In genomic region chr7:23184291-23184690, GRCh38 we compare ENCODE assay signal across 12 cellular contexts. TPM values are rescaled to one million over a fixed set of nuclear protein-coding genes. Genes with fewer than 3 reads are reported as not detected.
DNase-seq lines count a peak whose midpoint lies in the region; ATAC-seq and TF ChIP-seq lines count a peak whose summit lies in the region.
"Had no signal": no experiment of that assay in that cellular context is flagged by ENCODE, and none has a peak within 500 bp of the region (broad histone marks: within the 10 kb centered on the region; RNA-seq: fewer than 3 reads in every experiment).

No MANE protein-coding gene starts in this region.

- H3K27ac ChIP-seq in prostate gland = no peak overlapping the region
- H3K27ac ChIP-seq: brain microvascular endothelial cell had no signal

- no peak for DNase-seq in activated T-cell treated with anti-CD3 and anti-CD28 coated beads, Interleukin-2, amount 50 U/mL, for 72 hours
- no peak for DNase-seq in activated T-cell treated with anti-CD3 and anti-CD28 coated beads, Interleukin-2, amount 50 U/mL, for 1 hour
- DNase-seq in NB4 (ENCODE audit: low read depth) (no peak), progenitor cell of endocrine pancreas (ENCODE audit: low spot score, unreplicated experiment) (no peak), prostate gland (ENCODE audit: low spot score) (no peak), KBM-7 (no peak)
- DNase-seq in effector CD4-positive, alpha-beta T cell = no peak
- DNase-seq: stimulated activated naive B cell treated with anti-CD40 and anti-IgM and Interleukin-4, amounts not matched to agents 10 μg/mL and 1 μg/mL and 100 μg/mL, for 72 hours; T-helper 9 cell had no signal

- H3K36me3 ChIP-seq in prostate gland = no peaks in the 10 kb centered on the region

- intact Hi-C loops in prostate gland (cut with DNase I) = loop anchor here (5.0 kb wide), 1 partner anchor 348 kb away; the partner anchor contains the start of gene TRA2A

- H3K36me3 Mint-ChIP-seq in activated T-cell treated with anti-CD3 and anti-CD28 coated beads, Interleukin-2, amount 50 U/mL, for 72 hours (ENCODE audit: insufficient read depth in 2 of 2) = peaks cover 5 to 16% of the 10 kb centered on the region in 2 donors
- H3K36me3 Mint-ChIP-seq in brain = peaks cover 38% of the 10 kb centered on the region
- H3K36me3 Mint-ChIP-seq in progenitor cell of endocrine pancreas (ENCODE audit: insufficient read depth) = peaks cover 8% of the 10 kb centered on the region

- no peaks in the 10 kb centered on the region for H3K4me1 ChIP-seq in prostate gland (replicated peaks)

- ATAC-seq in activated T-cell treated with anti-CD3 and anti-CD28 coated beads, Interleukin-2, amount 50 U/mL, for 72 hours (replicated peaks in 1 of 2) = no peak
- ATAC-seq: stimulated activated naive B cell treated with anti-CD40 and anti-IgM and Interleukin-4, amounts not matched to agents 10 μg/mL and 1 μg/mL and 100 μg/mL, for 72 hours had no signal

- WGBS in prostate gland = 86% methylated on average over 1 of the region's 1 CpG

- no peaks in the 10 kb centered on the region for H3K9me3 Mint-ChIP-seq in activated T-cell treated with anti-CD3 and anti-CD28 coated beads, Interleukin-2, amount 50 U/mL, for 72 hours
- H3K9me3 Mint-ChIP-seq in brain = peaks cover 0 to 3% (median 0%) of the 10 kb centered on the region in 5 experiments
- no peaks in the 10 kb centered on the region for H3K9me3 Mint-ChIP-seq in progenitor cell of endocrine pancreas (ENCODE audit: low read depth)
- H3K9me3 Mint-ChIP-seq: stimulated activated naive B cell treated with anti-CD40 and anti-IgM and Interleukin-4, amounts not matched to agents 10 μg/mL and 1 μg/mL and 100 μg/mL, for 72 hours had no signal

- peaks cover 36% of the 10 kb centered on the region for H3K4me1 Mint-ChIP-seq in activated T-cell treated with anti-CD3 and anti-CD28 coated beads, Interleukin-2, amount 50 U/mL, for 72 hours (ENCODE audit: low read depth)
- H3K4me1 Mint-ChIP-seq in brain (peaks cover 56% of the 10 kb centered on the region), progenitor cell of endocrine pancreas (ENCODE audit: low read depth) (peaks cover 12% of the 10 kb centered on the region)

- H3K27me3 Mint-ChIP-seq in activated T-cell treated with anti-CD3 and anti-CD28 coated beads, Interleukin-2, amount 50 U/mL, for 72 hours (ENCODE audit: low read depth) = no peaks in the 10 kb centered on the region
- peaks cover 11% of the 10 kb centered on the region for H3K27me3 Mint-ChIP-seq in brain
- no peaks in the 10 kb centered on the region for H3K27me3 Mint-ChIP-seq in progenitor cell of endocrine pancreas
- H3K27me3 Mint-ChIP-seq: stimulated activated naive B cell treated with anti-CD40 and anti-IgM and Interleukin-4, amounts not matched to agents 10 μg/mL and 1 μg/mL and 100 μg/mL, for 72 hours had no signal

- no peaks in the 10 kb centered on the region for H3K9me3 ChIP-seq in prostate gland

- H3K27me3 ChIP-seq in prostate gland (replicated peaks; ENCODE audit: insufficient read depth) = no peaks in the 10 kb centered on the region
- H3K27me3 ChIP-seq: brain microvascular endothelial cell had no signal

- in situ Hi-C loops in KBM-7 (cut with MboI; ENCODE audit: low pct_unique_long_range_greater_than_20kb, low sequenced_read_pairs) = no loop called here

- TF ChIP-seq CTCF in NB4 (IDR thresholded peaks at IDR 0.05; ENCODE audit: low read depth, low read length) = no peak
- TF ChIP-seq CTCF in brain (conservative IDR thresholded peaks at IDR 0.05) = no peak
- TF ChIP-seq CTCF in progenitor cell of endocrine pancreas (IDR thresholded peaks at IDR 0.05; ENCODE audit: unreplicated experiment) = no peak
- TF ChIP-seq CTCF in prostate gland (IDR thresholded peaks at IDR 0.05) = no peak

- TF ChIP-seq POLR2A in NB4 (IDR thresholded peaks at IDR 0.05; ENCODE audit: extremely low read depth, insufficient read length) (no peak), prostate gland (IDR thresholded peaks at IDR 0.05) (no peak)

- peak overlapping the region; percentile 94 for H3K4me3 ChIP-seq in NB4 (ENCODE audit: low read depth, low read length)
- no peak overlapping the region for H3K4me3 ChIP-seq in prostate gland
- H3K4me3 ChIP-seq: lung had no signal

- H3K27ac Mint-ChIP-seq in activated T-cell treated with anti-CD3 and anti-CD28 coated beads, Interleukin-2, amount 50 U/mL, for 72 hours = no peak overlapping the region
- peak overlapping the region in 3 of 5 experiments; percentile 46 to 99 (median 86) for H3K27ac Mint-ChIP-seq in brain
- no peak overlapping the region for H3K27ac Mint-ChIP-seq in progenitor cell of endocrine pancreas

- peak overlapping the region; percentile 56 to 94 for H3K4me3 Mint-ChIP-seq in activated T-cell treated with anti-CD3 and anti-CD28 coated beads, Interleukin-2, amount 50 U/mL, for 72 hours
- H3K4me3 Mint-ChIP-seq in brain (peak overlapping the region; percentile 68 to 99 (median 95)), progenitor cell of endocrine pancreas (ENCODE audit: low read depth) (peak overlapping the region; percentile 50)

RNA-seq across cellular contexts. Expression of gene NUP42, which starts 2.4 kb away (rescaled TPM):
- 10 to 100 TPM; 38.4 to 41.5 TPM for total RNA-seq in activated T-cell treated with anti-CD3 and anti-CD28 coated beads, Interleukin-2, amount 50 U/mL, for 72 hours
- 14.0 TPM for polyA plus RNA-seq in brain (ENCODE audit: insufficient read depth, low read depth, low replicate concordance)
- 47.3 and 49.8 TPM in 2 replicates for total RNA-seq in progenitor cell of endocrine pancreas
- total RNA-seq in prostate gland = 10 to 100 TPM; 36.6 to 62.9 TPM

Comparison
In these comparisons a context has a peak if more than half of its experiments do, and no peak if none do; other contexts are left out.
1. H3K27ac Mint-ChIP-seq: peak in brain (3 of 5); none in activated T-cell treated with anti-CD3 and anti-CD28 coated beads, Interleukin-2, amount 50 U/mL, for 72 hours (single experiment) and progenitor cell of endocrine pancreas (single experiment).
2. Peak in every context shown above with its lines, with median percentiles within 50 percentile points of each other: H3K4me3 Mint-ChIP-seq.